Comparison of ENCODE assay signal across 27 cellular contexts in genomic region chr3:186176382-186176990, GRCh38.
"Had no signal": no experiment of that assay in that cellular context is flagged by ENCODE, and none has a peak within 500 bp of the region (broad histone marks: within the 10 kb centered on the region; RNA-seq: fewer than 3 reads in every experiment).

No MANE protein-coding gene starts in this region.

- H3K9me3 Mint-ChIP-seq: activated CD4-positive, alpha-beta memory T cell treated with anti-CD3 and anti-CD28 coated beads for 36 hours; activated CD4-positive, alpha-beta T cell treated with anti-CD3 and anti-CD28 coated beads, Interleukin-2, amount 10 ng/mL, durations not matched to agents 24 days and 14 days; activated naive CD4-positive, alpha-beta T cell treated with anti-CD3 and anti-CD28 coated beads, Interleukin-2, amount 10 ng/mL, durations not matched to agents 7 days and 5 days; activated naive CD8-positive, alpha-beta T cell treated with anti-CD3 and anti-CD28 coated beads, Interleukin-2, amount 10 ng/mL, durations not matched to agents 7 days and 5 days; activated T-helper 1 cell treated with anti-CD3 and anti-CD28 coated beads, Interleukin-12 subunit alpha, Interleukin-12 subunit beta, Interleukin-2, Interleukin-4 antibody, amounts not matched to agents 30 ng/mL and 10 ng/mL and 1 ng/mL, durations not matched to agents 14 hours and 24 hours and 36 hours; memory B cell; naive thymus-derived CD4-positive, alpha-beta T cell; neural crest cell had no signal

- H3K4me3 ChIP-seq: ascending aorta, esophagus muscularis mucosa, suprapubic skin, tibial artery had no signal

- H3K36me3 ChIP-seq: ascending aorta, suprapubic skin had no signal

- DNase-seq: activated CD4-positive, alpha-beta memory T cell treated with anti-CD3 and anti-CD28 coated beads for 36 hours; activated CD4-positive, alpha-beta T cell treated with anti-CD3 and anti-CD28 coated beads, Interleukin-2, amount 10 ng/mL, durations not matched to agents 24 days and 14 days; activated CD4-positive, CD25-positive, alpha-beta regulatory T cell treated with anti-CD3 and anti-CD28 coated beads, Interleukin-2, amount 50 U/mL, for 72 hours; activated CD8-positive, alpha-beta memory T cell treated with anti-CD3 and anti-CD28 coated beads, Interleukin-2, amount 50 U/mL, for 4 hours; activated gamma-delta T cell; activated naive CD4-positive, alpha-beta T cell treated with anti-CD3 and anti-CD28 coated beads, Interleukin-2, amount 10 ng/mL, durations not matched to agents 7 days and 5 days; activated naive CD8-positive, alpha-beta T cell treated with anti-CD3 and anti-CD28 coated beads, Interleukin-2, amount 10 ng/mL, durations not matched to agents 7 days and 5 days; activated T-cell treated with anti-CD3 and anti-CD28 coated beads, Interleukin-2, amount 50 U/mL, for 1 hour; caudate nucleus; cortex of kidney; glutamatergic neuron; midbrain; naive thymus-derived CD4-positive, alpha-beta T cell; occipital lobe; retina; stimulated activated CD4-positive, alpha-beta T cell treated with anti-CD3 and anti-CD28 coated beads, Interleukin-15, amount 100 ng/mL, for 24 hours; stimulated activated CD4-positive, alpha-beta T cell treated with anti-CD3 and anti-CD28 coated beads, Interleukin-2, amount 100 ng/mL, for 24 hours; stimulated activated naive CD4-positive, alpha-beta T cell; T-helper 17 cell; T1000; tibial artery had no signal

- H3K4me3 Mint-ChIP-seq: activated CD4-positive, alpha-beta memory T cell treated with anti-CD3 and anti-CD28 coated beads for 36 hours; activated CD4-positive, alpha-beta T cell treated with anti-CD3 and anti-CD28 coated beads, Interleukin-2, amount 10 ng/mL, durations not matched to agents 24 days and 14 days; activated naive CD4-positive, alpha-beta T cell treated with anti-CD3 and anti-CD28 coated beads, Interleukin-2, amount 10 ng/mL, durations not matched to agents 7 days and 5 days; activated naive CD8-positive, alpha-beta T cell treated with anti-CD3 and anti-CD28 coated beads, Interleukin-2, amount 10 ng/mL, durations not matched to agents 7 days and 5 days; activated T-helper 1 cell treated with anti-CD3 and anti-CD28 coated beads, Interleukin-12 subunit alpha, Interleukin-12 subunit beta, Interleukin-2, Interleukin-4 antibody, amounts not matched to agents 30 ng/mL and 10 ng/mL and 1 ng/mL, durations not matched to agents 14 hours and 24 hours and 36 hours; memory B cell; naive thymus-derived CD4-positive, alpha-beta T cell; neural crest cell; T-helper 17 cell had no signal

- H3K27ac Mint-ChIP-seq: activated CD4-positive, alpha-beta memory T cell treated with anti-CD3 and anti-CD28 coated beads for 36 hours; activated CD4-positive, alpha-beta T cell treated with anti-CD3 and anti-CD28 coated beads, Interleukin-2, amount 10 ng/mL, durations not matched to agents 24 days and 14 days; activated naive CD4-positive, alpha-beta T cell treated with anti-CD3 and anti-CD28 coated beads, Interleukin-2, amount 10 ng/mL, durations not matched to agents 7 days and 5 days; activated naive CD8-positive, alpha-beta T cell treated with anti-CD3 and anti-CD28 coated beads, Interleukin-2, amount 10 ng/mL, durations not matched to agents 7 days and 5 days; activated T-helper 1 cell treated with anti-CD3 and anti-CD28 coated beads, Interleukin-12 subunit alpha, Interleukin-12 subunit beta, Interleukin-2, Interleukin-4 antibody, amounts not matched to agents 30 ng/mL and 10 ng/mL and 1 ng/mL, durations not matched to agents 14 hours and 24 hours and 36 hours; memory B cell; naive thymus-derived CD4-positive, alpha-beta T cell; T-helper 17 cell had no signal

- H3K27me3 Mint-ChIP-seq: memory B cell had no signal

- H3K27ac ChIP-seq: ascending aorta, tibial artery had no signal

- H3K27me3 ChIP-seq: ascending aorta, esophagus muscularis mucosa, suprapubic skin, tibial artery had no signal

- H3K36me3 Mint-ChIP-seq: activated CD4-positive, alpha-beta memory T cell treated with anti-CD3 and anti-CD28 coated beads for 36 hours; activated naive CD4-positive, alpha-beta T cell treated with anti-CD3 and anti-CD28 coated beads, Interleukin-2, amount 10 ng/mL, durations not matched to agents 7 days and 5 days; activated naive CD8-positive, alpha-beta T cell treated with anti-CD3 and anti-CD28 coated beads, Interleukin-2, amount 10 ng/mL, durations not matched to agents 7 days and 5 days; naive thymus-derived CD4-positive, alpha-beta T cell had no signal

- H3K9me3 ChIP-seq: ascending aorta, esophagus muscularis mucosa, suprapubic skin, tibial artery had no signal

- ATAC-seq: naive thymus-derived CD4-positive, alpha-beta T cell; T-helper 17 cell had no signal

- H3K4me1 ChIP-seq: ascending aorta, tibial artery had no signal

- H3K4me1 Mint-ChIP-seq: activated CD4-positive, alpha-beta T cell treated with anti-CD3 and anti-CD28 coated beads, Interleukin-2, amount 10 ng/mL, durations not matched to agents 24 days and 14 days; activated naive CD4-positive, alpha-beta T cell treated with anti-CD3 and anti-CD28 coated beads, Interleukin-2, amount 10 ng/mL, durations not matched to agents 7 days and 5 days; neural crest cell had no signal
